ENCODE assay signal across 1 cellular context in genomic region chr20:58330229-58330628, GRCh38.
TF ChIP-seq lines count a peak whose summit lies in the region.

No MANE protein-coding gene starts in this region.

TF ChIP-seq in SK-N-SH, 30 proteins besides CTCF, POLR2A, EP300 and RAD21:
- TF ChIP-seq ZBTB33 (IDR thresholded peaks at IDR 0.05; ENCODE audit: borderline replicate concordance, low read depth) (no peak), SMC3 (IDR thresholded peaks at IDR 0.05; ENCODE audit: low read depth, low read length) (no peak), TCF12 (IDR thresholded peaks at IDR 0.05) (peak; percentile 61), FOXM1 (IDR thresholded peaks at IDR 0.05; ENCODE audit: low read depth) (no peak), REST (IDR thresholded peaks at IDR 0.05; ENCODE audit: low read depth, low read length) (no peak), USF2 (IDR thresholded peaks at IDR 0.05; ENCODE audit: borderline replicate concordance, low read depth, low read length) (no peak), FOSL2 (IDR thresholded peaks at IDR 0.05; ENCODE audit: borderline replicate concordance, low read depth) (no peak)
